ENCODE assay signal across 7 cellular contexts in genomic region chr14:54631016-54631415, GRCh38.
"Had no signal": no experiment of that assay in that cellular context is flagged by ENCODE, and none has a peak within 500 bp of the region (broad histone marks: within the 10 kb centered on the region; RNA-seq: fewer than 3 reads in every experiment).

No MANE protein-coding gene starts in this region.

- H3K9ac ChIP-seq: GM23248 had no signal

- H3K9me3 ChIP-seq: HAP-1 had no signal

- H2AFZ ChIP-seq: GM23248 had no signal

- DNase-seq: GM23248, GOT3, H7, KG1 had no signal

- H3K4me3 ChIP-seq: GM23248, HAP-1 had no signal

- ATAC-seq: HCT116 had no signal

- H3K27ac ChIP-seq: GM23248, HL-60 had no signal
